9 cellular contexts compared by ENCODE assay signal in genomic region chrX:12999422-12999821, GRCh38. TPM values are rescaled to one million over a fixed set of nuclear protein-coding genes. Genes with fewer than 3 reads are reported as not detected.
DNase-seq lines count a peak whose midpoint lies in the region; ATAC-seq and TF ChIP-seq lines count a peak whose summit lies in the region.
"Had no signal": no experiment of that assay in that cellular context is flagged by ENCODE, and none has a peak within 500 bp of the region (broad histone marks: within the 10 kb centered on the region; RNA-seq: fewer than 3 reads in every experiment).

No MANE protein-coding gene starts in this region.

- no peak overlapping the region for H3K4me3 ChIP-seq in skin epidermis
- H3K4me3 ChIP-seq: SJSA1 had no signal

- H3K27ac ChIP-seq in skin epidermis, result peak overlapping the region in 11 of 21 experiments; percentile 34 to 85 (median 71)
- H3K27ac ChIP-seq: SJSA1 had no signal

- H3K9me3 Mint-ChIP-seq in activated T-cell treated with anti-CD3 and anti-CD28 coated beads, Interleukin-2, amount 50 U/mL, for 72 hours, result no peaks in the 10 kb centered on the region
- H3K9me3 Mint-ChIP-seq in endothelial cell (ENCODE audit: unreplicated experiment) (no peaks in the 10 kb centered on the region), nephron progenitor cell (peaks cover 23% of the 10 kb centered on the region)

- H3K36me3 Mint-ChIP-seq in activated T-cell treated with anti-CD3 and anti-CD28 coated beads, Interleukin-2, amount 50 U/mL, for 72 hours (ENCODE audit: insufficient read depth in 2 of 2), result no peaks in the 10 kb centered on the region
- no peaks in the 10 kb centered on the region for H3K36me3 Mint-ChIP-seq in endothelial cell (ENCODE audit: low read depth, unreplicated experiment)
- H3K36me3 Mint-ChIP-seq in nephron progenitor cell (ENCODE audit: low read depth), result no peaks in the 10 kb centered on the region

- ATAC-seq in GM18907 (IDR thresholded peaks at IDR 0.05; ENCODE audit: unreplicated experiment), result peak; percentile 53
- peak; percentile 37 for ATAC-seq in HG03097 (IDR thresholded peaks at IDR 0.05; ENCODE audit: low FRiP score, unreplicated experiment)
- peak; percentile 63 to 70 for ATAC-seq in activated T-cell treated with anti-CD3 and anti-CD28 coated beads, Interleukin-2, amount 50 U/mL, for 72 hours (replicated peaks in 1 of 2)

- peak overlapping the region; percentile 66 to 83 for H3K4me3 Mint-ChIP-seq in activated T-cell treated with anti-CD3 and anti-CD28 coated beads, Interleukin-2, amount 50 U/mL, for 72 hours
- H3K4me3 Mint-ChIP-seq in endothelial cell (ENCODE audit: unreplicated experiment) (no peak overlapping the region), nephron progenitor cell (no peak overlapping the region)

- TF ChIP-seq CTCF in endothelial cell (IDR thresholded peaks at IDR 0.05; ENCODE audit: unreplicated experiment), result no peak
- TF ChIP-seq CTCF in nephron progenitor cell (IDR thresholded peaks at IDR 0.05), result no peak

- DNase-seq in activated T-cell treated with anti-CD3 and anti-CD28 coated beads, Interleukin-2, amount 50 U/mL, for 72 hours, result peak; percentile 59 to 78
- no peak for DNase-seq in SK-N-DZ (ENCODE audit: low spot score)
- no peak for DNase-seq in endothelial cell (ENCODE audit: low spot score)
- DNase-seq in nephron progenitor cell, result no peak
- DNase-seq in cortex of kidney (lab: John Stamatoyannopoulos, UW), result no peak

- no peaks in the 10 kb centered on the region for H3K27me3 Mint-ChIP-seq in activated T-cell treated with anti-CD3 and anti-CD28 coated beads, Interleukin-2, amount 50 U/mL, for 72 hours (ENCODE audit: low read depth)
- no peaks in the 10 kb centered on the region for H3K27me3 Mint-ChIP-seq in endothelial cell (ENCODE audit: unreplicated experiment)
- H3K27me3 Mint-ChIP-seq in nephron progenitor cell (ENCODE audit: low read depth, poor library complexity), result peaks cover 9% of the 10 kb centered on the region

- peaks cover 77% of the 10 kb centered on the region for H3K4me1 Mint-ChIP-seq in activated T-cell treated with anti-CD3 and anti-CD28 coated beads, Interleukin-2, amount 50 U/mL, for 72 hours (ENCODE audit: low read depth)
- peaks cover 17% of the 10 kb centered on the region for H3K4me1 Mint-ChIP-seq in endothelial cell (ENCODE audit: unreplicated experiment)
- peaks cover 26% of the 10 kb centered on the region for H3K4me1 Mint-ChIP-seq in nephron progenitor cell

- peak overlapping the region; percentile 90 for H3K27ac Mint-ChIP-seq in activated T-cell treated with anti-CD3 and anti-CD28 coated beads, Interleukin-2, amount 50 U/mL, for 72 hours
- H3K27ac Mint-ChIP-seq in endothelial cell (ENCODE audit: unreplicated experiment), result no peak overlapping the region
- H3K27ac Mint-ChIP-seq in nephron progenitor cell, result no peak overlapping the region

RNA-seq across cellular contexts. Expression of gene TMSB4X, which starts 24.5 kb away (rescaled TPM):
- total RNA-seq in activated T-cell treated with anti-CD3 and anti-CD28 coated beads, Interleukin-2, amount 50 U/mL, for 72 hours, result 1,000 to 10,000 TPM; 4,011 to 4,477 TPM
- polyA plus RNA-seq in SK-N-DZ (2014; cell fraction: cytosol; rRNA removed), result 1,181 and 1,320 TPM in 2 replicates
- 393 and 471 TPM in 2 replicates for polyA plus RNA-seq in SK-N-DZ (2014; cell fraction: nucleus; rRNA removed)
- total RNA-seq in endothelial cell (ENCODE audit: unreplicated experiment), result 3,201 TPM

RNA-seq across cellular contexts. Expression of gene FAM9C, which starts 45.0 kb away (rescaled TPM):
- total RNA-seq in activated T-cell treated with anti-CD3 and anti-CD28 coated beads, Interleukin-2, amount 50 U/mL, for 72 hours, result under 1 TPM in 1 of 2 donors, not detected in 1; 0.09 TPM
- not detected in 2 replicates for polyA plus RNA-seq in SK-N-DZ (2014; cell fraction: cytosol; rRNA removed)
- polyA plus RNA-seq in SK-N-DZ (2014; cell fraction: nucleus; rRNA removed), result not detected in 2 replicates
- not detected for total RNA-seq in endothelial cell (ENCODE audit: unreplicated experiment)
- total RNA-seq: SJSA1 had no signal

Comparison
In these comparisons a context has a peak if more than half of its experiments do, and no peak if none do; other contexts are left out.
1. DNase-seq: peak in activated T-cell treated with anti-CD3 and anti-CD28 coated beads, Interleukin-2, amount 50 U/mL, for 72 hours (2 of 2); none in SK-N-DZ (single experiment), endothelial cell (single experiment), nephron progenitor cell (single experiment) and cortex of kidney (single experiment).
2. H3K4me3 Mint-ChIP-seq: peak in activated T-cell treated with anti-CD3 and anti-CD28 coated beads, Interleukin-2, amount 50 U/mL, for 72 hours (2 of 2); none in endothelial cell (single experiment) and nephron progenitor cell (single experiment).
3. Peak in every context shown above with its lines, with median percentiles within 50 percentile points of each other: ATAC-seq.